ENCODE assay signal across 9 cellular contexts in the genomic region with DNA sequence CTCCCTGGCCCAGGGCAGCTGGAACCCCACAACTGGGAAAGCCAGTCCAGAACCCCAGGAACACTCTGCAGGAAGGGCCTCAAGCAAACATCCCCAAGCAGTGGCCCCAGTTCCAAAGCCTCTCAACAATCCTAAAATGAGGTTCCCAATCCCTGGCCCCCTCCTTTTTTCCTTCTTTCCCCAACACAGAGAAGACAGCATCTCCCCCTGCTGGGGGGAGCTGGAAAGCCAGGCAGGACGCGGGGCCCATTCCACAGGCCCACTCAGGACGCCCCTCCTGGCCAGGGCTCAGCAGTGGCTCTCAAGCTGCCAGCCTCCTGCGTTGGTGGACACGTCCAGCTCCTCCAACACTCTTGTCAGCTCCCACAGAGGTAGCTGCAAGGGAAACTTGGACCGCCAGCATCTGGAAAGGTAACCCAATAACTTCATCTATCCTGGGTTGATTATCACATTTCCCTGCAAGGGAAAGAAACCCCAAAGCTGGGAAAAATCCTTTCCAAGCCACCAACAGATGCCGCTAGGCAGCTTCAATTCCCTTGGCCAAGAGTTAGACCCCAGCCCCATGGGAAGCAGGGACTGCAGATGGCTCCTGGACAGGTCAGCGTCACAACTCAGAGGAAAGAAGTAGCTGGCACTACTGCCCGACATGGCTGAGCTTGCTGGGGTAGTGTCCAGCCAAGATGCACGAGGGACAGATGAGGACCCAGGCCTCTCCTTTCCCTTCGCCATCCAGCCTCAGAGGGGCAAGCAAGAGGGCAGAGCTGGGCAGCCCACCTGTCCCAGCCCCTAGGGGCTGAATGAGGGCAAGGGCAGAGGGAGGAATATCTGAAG. TPM values are rescaled to one million over a fixed set of nuclear protein-coding genes. Genes with fewer than 3 reads are reported as not detected.
A peak's percentile ranks its signal among the peaks of the same experiment; 100 is the strongest.
DNase-seq lines count a peak whose midpoint lies in the region; ATAC-seq and TF ChIP-seq lines count a peak whose summit lies in the region.
"Had no signal": no experiment of that assay in that cellular context is flagged by ENCODE, and none has a peak within 500 bp of the region (broad histone marks: within the 10 kb centered on the region; RNA-seq: fewer than 3 reads in every experiment).

No MANE protein-coding gene starts in this region.

- TF ChIP-seq CTCF in OCI-LY7 (conservative IDR thresholded peaks at IDR 0.05; ENCODE audit: low read length) (peak; percentile 80), coronary artery (IDR thresholded peaks at IDR 0.05) (peak; percentile 50), osteoblast (IDR thresholded peaks at IDR 0.05; ENCODE audit: extremely low read depth, low read depth, low read length) (peak; percentile 83)

- no TSS peak for BruUV-seq in OCI-LY7 (replicated peaks; lab: Mats Ljungman, UMichigan)

- no peaks in the 10 kb centered on the region for H3K27me3 Mint-ChIP-seq in activated CD4-positive, alpha-beta T cell treated with anti-CD3 and anti-CD28 coated beads for 36 hours

- no peak overlapping the region for H3K27ac ChIP-seq in OCI-LY7 (ENCODE audit: low read depth, low read length, poor library complexity, severe bottlenecking)
- peak overlapping the region in 1 of 2 donors; percentile 33 for H3K27ac ChIP-seq in coronary artery
- no peak overlapping the region for H3K27ac ChIP-seq in osteoblast (ENCODE audit: low read depth, low read length)

- no peaks in the 10 kb centered on the region for H3K27me3 ChIP-seq in osteoblast (ENCODE audit: insufficient read depth, low read length)

- H4K20me1 ChIP-seq in OCI-LY7 (ENCODE audit: insufficient read depth, low read length) (no peaks in the 10 kb centered on the region; the same call in 1 of the 2 replicates), osteoblast (ENCODE audit: insufficient read depth, low read length) (peaks cover 52% of the 10 kb centered on the region)

- no peak overlapping the region for H3K4me3 Mint-ChIP-seq in activated CD4-positive, alpha-beta T cell treated with anti-CD3 and anti-CD28 coated beads for 36 hours
- H3K4me3 Mint-ChIP-seq: activated T-cell treated with anti-CD3 and anti-CD28 coated beads, Interleukin-2, amount 50 U/mL, for 72 hours had no signal

- peak; percentile 50 for DNase-seq in activated CD4-positive, alpha-beta T cell treated with anti-CD3 and anti-CD28 coated beads for 36 hours
- no peak for DNase-seq in activated CD4-positive, alpha-beta T cell treated with anti-CD3 and anti-CD28 coated beads for 1 hour
- DNase-seq in OCI-LY7 (ENCODE audit: low spot score) = no peak
- DNase-seq in coronary artery (ENCODE audit: low spot score) = peak; percentile 71
- peak; percentile 94 for DNase-seq in osteoblast (ENCODE audit: insufficient read length, low spot score, missing footprints)
- no peak for DNase-seq in NCI-H345 treated with DMSO at 0.1 percent for 48 hours (lab: John Stamatoyannopoulos, UW; ENCODE audit: unreplicated experiment)
- no peak for DNase-seq in NCI-H187 (lab: John Stamatoyannopoulos, UW)

- H3K4me1 ChIP-seq in OCI-LY7 (ENCODE audit: insufficient read depth, low read length, poor library complexity, severe bottlenecking) (peaks cover 20% of the 10 kb centered on the region), osteoblast (ENCODE audit: insufficient read depth, low read length) (peaks cover 8% of the 10 kb centered on the region)

- no peaks in the 10 kb centered on the region for H3K36me3 Mint-ChIP-seq in activated CD4-positive, alpha-beta T cell treated with anti-CD3 and anti-CD28 coated beads for 36 hours (ENCODE audit: low read depth)

- H3K4me2 ChIP-seq in OCI-LY7 (ENCODE audit: low read length) (no peak overlapping the region), osteoblast (ENCODE audit: insufficient read depth, low read length) (no peak overlapping the region)

- no peak overlapping the region for H3K27ac Mint-ChIP-seq in activated CD4-positive, alpha-beta T cell treated with anti-CD3 and anti-CD28 coated beads for 36 hours
- H3K27ac Mint-ChIP-seq: activated T-cell treated with anti-CD3 and anti-CD28 coated beads, Interleukin-2, amount 50 U/mL, for 72 hours had no signal

- peaks cover 15% of the 10 kb centered on the region for H3K4me1 Mint-ChIP-seq in activated CD4-positive, alpha-beta T cell treated with anti-CD3 and anti-CD28 coated beads for 36 hours

- H3K9me3 ChIP-seq in OCI-LY7 (ENCODE audit: low read length) = no peaks in the 10 kb centered on the region
- H3K9me3 ChIP-seq in osteoblast (ENCODE audit: low read depth, low read length) = no peaks in the 10 kb centered on the region

- POLR2A ChIA-PET in activated CD4-positive, alpha-beta T cell treated with anti-CD3 and anti-CD28 coated beads for 36 hours (lab: Charles Lee) = interaction anchor here (0.6 kb wide), 1 partner anchor 59 kb away, joined by 7 read pairs; no protein-coding TSS in a partner anchor
- POLR2A ChIA-PET in OCI-LY7 (lab: Charles Lee) = no interaction called here

- H3K4me3 ChIP-seq in OCI-LY7 (ENCODE audit: low read depth, low read length, poor library complexity, severe bottlenecking) (no peak overlapping the region), coronary artery (no peak overlapping the region), osteoblast (ENCODE audit: insufficient read depth, low read length) (no peak overlapping the region)

- ATAC-seq in activated CD4-positive, alpha-beta T cell treated with anti-CD3 and anti-CD28 coated beads for 36 hours = peak; percentile 32
- ATAC-seq in HG03565 (IDR thresholded peaks at IDR 0.05; ENCODE audit: unreplicated experiment) = no peak
- ATAC-seq: activated T-cell treated with anti-CD3 and anti-CD28 coated beads, Interleukin-2, amount 50 U/mL, for 72 hours had no signal

- H3K79me2 ChIP-seq in OCI-LY7 (ENCODE audit: insufficient read depth, low read depth, low read length) = no peaks in the 10 kb centered on the region
- peaks cover 32% of the 10 kb centered on the region for H3K79me2 ChIP-seq in osteoblast (ENCODE audit: insufficient read depth, low read length)

- no peaks in the 10 kb centered on the region for H3K9me3 Mint-ChIP-seq in activated CD4-positive, alpha-beta T cell treated with anti-CD3 and anti-CD28 coated beads for 36 hours (ENCODE audit: low read depth)
- H3K9me3 Mint-ChIP-seq: activated T-cell treated with anti-CD3 and anti-CD28 coated beads, Interleukin-2, amount 50 U/mL, for 72 hours had no signal

- H3K36me3 ChIP-seq in OCI-LY7 (ENCODE audit: insufficient read depth, low read length) (peaks cover 5% of the 10 kb centered on the region; the same call in 1 of the 2 replicates), osteoblast (ENCODE audit: insufficient read depth, low read length) (no peaks in the 10 kb centered on the region)

- intact Hi-C loops in activated CD4-positive, alpha-beta T cell treated with anti-CD3 and anti-CD28 coated beads for 36 hours (cut with DNase I, micrococcal nuclease) = no loop called here
- intact Hi-C loops in OCI-LY7 (cut with micrococcal nuclease; ENCODE audit: unreplicated experiment) = no loop called here

- H3K9me2 ChIP-seq in OCI-LY7 (ENCODE audit: insufficient read depth, low read length) = no peaks in the 10 kb centered on the region

- H2AFZ ChIP-seq in OCI-LY7 (ENCODE audit: low read length) = no peak overlapping the region
- H2AFZ ChIP-seq in osteoblast (ENCODE audit: low read length) = no peak overlapping the region

- CTCF ChIA-PET in activated CD4-positive, alpha-beta T cell treated with anti-CD3 and anti-CD28 coated beads for 36 hours (lab: Charles Lee) = interaction anchor here (0.5 to 2.0 kb wide), 18 partner anchors 8 to 215 kb away, joined by 3 to 8 read pairs (median 3); partner anchors contain the start of gene HDAC5
- CTCF ChIA-PET in OCI-LY7 (lab: Charles Lee; ENCODE audit: unreplicated experiment) = no interaction called here

RNA-seq across cellular contexts. Expression of gene HDAC5, which starts 7.6 kb away (rescaled TPM):
- total RNA-seq in activated CD4-positive, alpha-beta T cell treated with anti-CD3 and anti-CD28 coated beads for 36 hours = 10 to 100 TPM; 16.5 to 22.0 TPM
- total RNA-seq in OCI-LY7 (2014; rRNA removed; shearing (Covaris generic)) = 26.4 and 41.5 TPM in 2 replicates
- total RNA-seq in OCI-LY7 (2022) (31.4 and 36.3 TPM in 2 replicates), osteoblast (69.2 and 85.4 TPM in 2 replicates)

RNA-seq across cellular contexts. Expression of gene HROB, which starts 25.9 kb away (rescaled TPM):
- total RNA-seq in activated CD4-positive, alpha-beta T cell treated with anti-CD3 and anti-CD28 coated beads for 36 hours = 10 to 100 TPM; 17.1 to 23.3 TPM
- total RNA-seq in OCI-LY7 (2014; rRNA removed; shearing (Covaris generic)) = 10.9 and 13.3 TPM in 2 replicates
- total RNA-seq in OCI-LY7 (2022) (24.7 and 27.3 TPM in 2 replicates), osteoblast (1.8 TPM in 2 replicates)

RNA-seq across cellular contexts. Expression of gene G6PC3, which starts 45.3 kb away (rescaled TPM):
- total RNA-seq in activated CD4-positive, alpha-beta T cell treated with anti-CD3 and anti-CD28 coated beads for 36 hours = 10 to 100 TPM; 21.3 to 22.0 TPM
- 10.7 and 20.6 TPM in 2 replicates for total RNA-seq in OCI-LY7 (2014; rRNA removed; shearing (Covaris generic))
- total RNA-seq in OCI-LY7 (2022) (41.4 and 46.1 TPM in 2 replicates), osteoblast (19.7 and 23.5 TPM in 2 replicates)

RNA-seq across cellular contexts. Expression of gene LSM12, which starts 49.3 kb away (rescaled TPM):
- 100 to 1,000 TPM in 1 of 2 experiments, 10 to 100 TPM in 1; 93.1 to 102 TPM for total RNA-seq in activated CD4-positive, alpha-beta T cell treated with anti-CD3 and anti-CD28 coated beads for 36 hours
- 26.6 and 35.4 TPM in 2 replicates for total RNA-seq in OCI-LY7 (2014; rRNA removed; shearing (Covaris generic))
- total RNA-seq in OCI-LY7 (2022) (67.9 and 68.0 TPM in 2 replicates), osteoblast (59.0 and 65.4 TPM in 2 replicates)

RNA-seq across cellular contexts. Expression of gene ASB16, which starts 54.7 kb away (rescaled TPM):
- under 1 TPM; 0.14 TPM for total RNA-seq in activated CD4-positive, alpha-beta T cell treated with anti-CD3 and anti-CD28 coated beads for 36 hours
- 0.44 and 0.57 TPM in 2 replicates for total RNA-seq in OCI-LY7 (2014; rRNA removed; shearing (Covaris generic))
- total RNA-seq in OCI-LY7 (2022) = 0.30 and 1.7 TPM in 2 replicates
- not detected in 2 replicates for total RNA-seq in osteoblast

Comparison
In these comparisons a context has a peak if more than half of its experiments do, and no peak if none do; other contexts are left out.
1. DNase-seq: peak in activated CD4-positive, alpha-beta T cell treated with anti-CD3 and anti-CD28 coated beads for 36 hours (single experiment), coronary artery (single experiment) and osteoblast (single experiment); none in activated CD4-positive, alpha-beta T cell treated with anti-CD3 and anti-CD28 coated beads for 1 hour (single experiment), OCI-LY7 (single experiment), NCI-H345 treated with DMSO at 0.1 percent for 48 hours (single experiment) and NCI-H187 (0 of 2).
2. Peak in every context shown above with its lines, with median percentiles within 50 percentile points of each other: CTCF ChIP-seq.